Comparison of ENCODE assay signal across 17 cellular contexts in the genomic region with DNA sequence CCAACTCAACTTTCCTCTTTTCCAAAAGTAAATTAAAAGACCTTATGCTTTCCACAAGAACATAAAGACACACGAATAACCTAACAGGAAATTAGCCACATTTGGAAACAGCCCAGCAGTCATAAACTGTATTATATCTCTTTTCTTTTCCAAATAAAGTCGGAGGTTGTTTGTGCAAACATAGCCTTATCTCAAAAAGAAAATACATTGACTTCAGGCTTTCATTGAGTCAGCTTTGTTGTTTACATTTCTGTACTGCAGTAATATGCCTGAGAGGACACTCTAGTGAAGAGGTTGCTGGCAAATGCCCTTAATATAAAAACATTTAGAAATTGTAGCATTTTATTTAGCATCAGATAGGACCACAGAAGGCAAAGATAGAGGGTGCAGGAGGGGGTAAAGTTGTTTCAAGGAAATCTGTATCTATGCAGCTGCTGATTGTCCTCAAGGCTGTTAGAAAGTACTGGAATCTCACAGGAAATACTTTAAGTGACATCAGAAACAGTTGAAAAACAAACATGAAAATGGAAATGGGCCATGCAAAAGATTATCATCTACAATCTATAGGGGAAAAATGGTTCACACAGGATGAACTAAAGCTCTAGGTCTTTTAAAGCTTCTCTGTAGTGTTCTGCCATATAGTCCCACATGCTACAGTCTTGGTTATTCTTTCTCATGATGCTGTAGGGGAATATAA. TPM values are rescaled to one million over a fixed set of nuclear protein-coding genes. Genes with fewer than 3 reads are reported as not detected.
DNase-seq lines count a peak whose midpoint lies in the region; ATAC-seq, FAIRE-seq and TF ChIP-seq lines count a peak whose summit lies in the region.
"Had no signal": no experiment of that assay in that cellular context is flagged by ENCODE, and none has a peak within 500 bp of the region (broad histone marks: within the 10 kb centered on the region; RNA-seq: fewer than 3 reads in every experiment).

No MANE protein-coding gene starts in this region.

- TF ChIP-seq POLR2A in K562 (conservative IDR thresholded peaks at IDR 0.05), result no peak

- no peaks in the 10 kb centered on the region for H3K36me3 Mint-ChIP-seq in HFFc6 (ENCODE audit: low read depth)

- TF ChIP-seq RAD21 in K562 (CRISPR knock-in tag; conservative IDR thresholded peaks at IDR 0.05 in 1 of 2, IDR thresholded peaks at IDR 0.05 in 1 of 2), result no peak

- no peaks in the 10 kb centered on the region for H3K27me3 ChIP-seq in K562 (ENCODE audit: control insufficient read depth in 2 of 2, insufficient read depth in 2 of 2, low read length in 2 of 2)

- TF ChIP-seq CTCF in 22Rv1 (IDR thresholded peaks at IDR 0.05), result no peak
- TF ChIP-seq CTCF in HFFc6 (IDR thresholded peaks at IDR 0.05), result no peak
- no peak for TF ChIP-seq CTCF in K562 (IDR thresholded peaks at IDR 0.05 in 2 of 3, conservative IDR thresholded peaks at IDR 0.05 in 1 of 3; ENCODE audit: insufficient read depth in 2 of 3, low read depth in 1 of 3, low read length in 3 of 3)

- DNase-seq in HFFc6 (peak; percentile 61), K562 (ENCODE audit: extremely low read depth in 1 of 4, low spot score in 3 of 4) (no peak), left colon (no peak), DMS114 treated with DMSO at 0.1 percent for 48 hours (lab: John Stamatoyannopoulos, UW; ENCODE audit: unreplicated experiment) (no peak), NOMO-1 (lab: John Stamatoyannopoulos, UW; ENCODE audit: unreplicated experiment in 2 of 2) (no peak), NCI-H2107 treated with DMSO at 0.1 percent for 48 hours (lab: John Stamatoyannopoulos, UW; ENCODE audit: unreplicated experiment) (no peak)
- DNase-seq: activated CD4-positive, alpha-beta T cell treated with anti-CD3 and anti-CD28 coated beads, Interleukin-2, amount 50 U/mL, for 4 hours; DND-41; NCI-H226; stimulated activated CD8-positive, alpha-beta memory T cell treated with anti-CD3 and anti-CD28 coated beads, Interleukin-4, amount 100 ng/mL, for 48 hours had no signal

- WGBS in K562 (ENCODE audit: insufficient coverage, low coverage, missing lambda C conversion rate), result 0% methylated on average over 2 of the region's 2 CpGs

- no peaks in the 10 kb centered on the region for H3K27me3 Mint-ChIP-seq in HFFc6 (ENCODE audit: insufficient read depth)

- H3K4me1 ChIP-seq in K562 (replicated peaks in 1 of 2; ENCODE audit: control insufficient read depth in 2 of 2, insufficient read depth in 2 of 2, low read length in 2 of 2), result peaks cover 4 to 5% of the 10 kb centered on the region in 2 experiments; a peak in 2 of 5 replicates

- H3K79me2 ChIP-seq in K562 (ENCODE audit: control insufficient read depth, insufficient read depth, low read length), result no peaks in the 10 kb centered on the region

- H3K4me3 Mint-ChIP-seq in HFFc6, result peak overlapping the region; percentile 59

- H3K4me3 ChIP-seq in K562, result no peak overlapping the region
- H3K4me3 ChIP-seq: GM12878 had no signal

- POLR2A ChIA-PET in K562 (lab: Yijun Ruan, JAX), result interaction anchor here (0.6 to 0.8 kb wide), 4 partner anchors 13 to 1663 kb away, joined by 3 to 4 read pairs (median 4); no protein-coding TSS in a partner anchor

- no peaks in the 10 kb centered on the region for H3K9me1 ChIP-seq in K562 (ENCODE audit: control insufficient read depth, insufficient read depth, low read length)

- H3K4me2 ChIP-seq in K562 (ENCODE audit: insufficient read depth, low read length), result no peak overlapping the region

- H3K9ac ChIP-seq in K562 (ENCODE audit: insufficient read depth in 1 of 2, low read depth in 2 of 2, low read length in 2 of 2), result no peak overlapping the region

- ATAC-seq in K562 (no peak), left colon (peak; percentile 95), GM19035 (IDR thresholded peaks at IDR 0.05; ENCODE audit: unreplicated experiment) (no peak)
- ATAC-seq: GM12878 had no signal

- no peaks in the 10 kb centered on the region for H3K36me3 ChIP-seq in K562 (ENCODE audit: control insufficient read depth, insufficient read depth, low read length)

- CTCF ChIA-PET in K562 (lab: Yijun Ruan, JAX; ENCODE audit: low intra/inter-chr PET ratio), result no interaction called here

- in situ Hi-C loops in K562 (cut with MboI), result no loop called here

- peak overlapping the region; percentile 64 for H3K27ac ChIP-seq in 22Rv1
- no peak overlapping the region for H3K27ac ChIP-seq in K562 (ENCODE audit: extremely low read depth, low read depth, low read length)
- H3K27ac ChIP-seq: epithelial cell of prostate had no signal

- no TSS peak for BruUV-seq in K562 (replicated peaks; lab: Mats Ljungman, UMichigan)

- no peaks in the 10 kb centered on the region for H4K20me1 ChIP-seq in K562 (replicated peaks; ENCODE audit: control insufficient read depth, insufficient read depth, low read length)

- no peak overlapping the region for H2AFZ ChIP-seq in K562 (ENCODE audit: low read depth, low read length)

- H3K9me3 Mint-ChIP-seq in HFFc6, result no peaks in the 10 kb centered on the region
- H3K9me3 Mint-ChIP-seq: activated T-helper 2 cell treated with anti-CD3 and anti-CD28 coated beads, Interferon-gamma antibody, Interleukin-2, Interleukin-4, amounts not matched to agents 10 μg/mL and 5 μg/mL and 100 μg/mL, durations not matched to agents 14 hours and 24 hours and 36 hours had no signal

- peaks cover 64% of the 10 kb centered on the region for H3K4me1 Mint-ChIP-seq in HFFc6 (ENCODE audit: low read depth)

- H3K9me3 ChIP-seq in K562 (replicated peaks; ENCODE audit: control insufficient read depth, insufficient read depth, low read depth, low read length), result no peaks in the 10 kb centered on the region

- intact Hi-C loops in K562 (cut with micrococcal nuclease) (no loop called here), left colon (cut with DNase I, micrococcal nuclease) (no loop called here)

- FAIRE-seq in K562 (lab: Jason Lieb, UNC), result no peak
- FAIRE-seq: GM12878 had no signal

- no peak for TF ChIP-seq EP300 in K562 (IDR thresholded peaks at IDR 0.05; ENCODE audit: low read length)

- H3K27ac Mint-ChIP-seq in HFFc6, result peak overlapping the region; percentile 83
- H3K27ac Mint-ChIP-seq: activated T-helper 2 cell treated with anti-CD3 and anti-CD28 coated beads, Interferon-gamma antibody, Interleukin-2, Interleukin-4, amounts not matched to agents 10 μg/mL and 5 μg/mL and 100 μg/mL, durations not matched to agents 14 hours and 24 hours and 36 hours had no signal

TF ChIP-seq in K562, 482 proteins besides CTCF, POLR2A, EP300 and RAD21:
- TF ChIP-seq FOXA3 (CRISPR knock-in tag; conservative IDR thresholded peaks at IDR 0.05 in 1 of 2, IDR thresholded peaks at IDR 0.05 in 1 of 2), result peak in 1 of 2 experiments; percentile 85; a peak in 2 of 4 replicates
- TF ChIP-seq JUN (IDR thresholded peaks at IDR 0.05; ENCODE audit: borderline replicate concordance, low read depth, low read length), result no peak
- no peak for TF ChIP-seq JUN (CRISPR knock-in tag; IDR thresholded peaks at IDR 0.05; ENCODE audit: borderline replicate concordance)
- TF ChIP-seq ZNF444 (CRISPR knock-in tag; IDR thresholded peaks at IDR 0.05), result no peak
- TF ChIP-seq HMGN3 (IDR thresholded peaks at IDR 0.05; ENCODE audit: borderline replicate concordance, extremely low read depth, insufficient read length, low read depth, low read length), result no peak
- TF ChIP-seq GABPA (tag; conservative IDR thresholded peaks at IDR 0.05; ENCODE audit: low read depth), result 0 out of 2 replicates have a peak, but pooled peaks have one; percentile 25
- TF ChIP-seq MAZ (CRISPR knock-in tag; conservative IDR thresholded peaks at IDR 0.05 in 1 of 2, IDR thresholded peaks at IDR 0.05 in 1 of 2), result no peak
- TF ChIP-seq ZSCAN32 (CRISPR knock-in tag; IDR thresholded peaks at IDR 0.05), result no peak
- TF ChIP-seq FOSL1 (tag; conservative IDR thresholded peaks at IDR 0.05), result 0 out of 2 replicates have a peak, but pooled peaks have one; percentile 21

RNA-seq across cellular contexts. Expression of a gene that starts 14.5 kb away (rescaled TPM):
- total RNA-seq in HFFc6 (2021; fragmentation: NEBNext Ultra II Directional; extraction: Animal tissue kit (Norgen Biotek cat#: 25700)), result under 1 TPM in 5 of 6 experiments, not detected in 1; 0.05 to 0.18 (median 0.07) TPM
- total RNA-seq in K562 (2011; cell fraction: chromatin; rRNA removed; ENCODE audit: low replicate concordance), result 1.7 and 3.0 TPM in 2 replicates
- 1.0 and 1.1 TPM in 2 replicates for total RNA-seq in K562 (2011; cell fraction: nucleolus; rRNA removed)
- total RNA-seq in K562 (2011; cell fraction: nucleoplasm; rRNA removed), result 1.9 and 2.4 TPM in 2 replicates
- total RNA-seq in K562 (2014; rRNA removed) (2.0 and 3.3 TPM in 2 replicates), K562 (2014; rRNA removed; fragmentation: Illumina TruSeq; extraction: Trizol) (2.5 and 2.6 TPM in 2 replicates), K562 (2015; rRNA removed; fragmentation: Illumina TruSeq; extraction: Trizol) (2.1 and 2.2 TPM in 2 replicates), K562 (2021) (2.5 and 2.8 TPM in 2 replicates), left colon (10 to 100 TPM; 17.5 to 18.4 TPM)
- polyA plus RNA-seq in K562 (2011; rRNA removed) (0.40 and 0.45 TPM in 2 replicates), K562 (2014; fragmentation: Illumina TruSeq; extraction: Trizol) (3.0 and 5.0 TPM in 2 replicates), K562 (2014; fragmentation: Nextera tagmentation; extraction: Ambion mirVana) (1 to 10 TPM; 2.2 to 3.6 TPM), K562 (2014; rRNA removed) (1.6 and 2.3 TPM in 2 replicates)
- 0.25 and 0.67 TPM in 2 replicates for polyA plus RNA-seq in K562 (2011; cell fraction: cytosol; rRNA removed)
- polyA plus RNA-seq in K562 (2011; cell fraction: nucleus; rRNA removed), result 0.46 and 1.00 TPM in 2 replicates
- polyA plus RNA-seq in K562 (2012), result 3.2 and 8.1 TPM in 2 replicates
- 0.78 and 1.3 TPM in 2 replicates for polyA minus RNA-seq in K562 (2011; rRNA and poly(A)+ RNA removed)
- 0.73 and 0.95 TPM in 2 replicates for polyA minus RNA-seq in K562 (2011; cell fraction: cytosol; rRNA and poly(A)+ RNA removed)
- 0.33 and 0.54 TPM in 2 replicates for polyA minus RNA-seq in K562 (2011; cell fraction: nucleus; rRNA and poly(A)+ RNA removed)
- total RNA-seq: activated T-helper 2 cell treated with anti-CD3 and anti-CD28 coated beads, Interferon-gamma antibody, Interleukin-2, Interleukin-4, amounts not matched to agents 10 μg/mL and 5 μg/mL and 100 μg/mL, durations not matched to agents 14 hours and 24 hours and 36 hours; MCF 10A; T-helper 2 cell treated with Interferon-gamma antibody and Interleukin-4, amounts not matched to agents 100 ng/mL and 5 ng/mL, for 36 hours had no signal

Comparison
In these comparisons a context has a peak if more than half of its experiments do, and no peak if none do; other contexts are left out.
1. RNA of a gene that starts 14.5 kb away (total RNA-seq): 17.5 to 18.4 TPM in left colon; 1.0 to 3.3 TPM in K562 and 0.05 to 0.18 TPM in HFFc6; every median in the first group is over 4 times any median in the second.